Comparison of ENCODE assay signal across 12 cellular contexts in genomic region chr12:10558291-10558690, GRCh38.
"Had no signal": no experiment of that assay in that cellular context is flagged by ENCODE, and none has a peak within 500 bp of the region (broad histone marks: within the 10 kb centered on the region; RNA-seq: fewer than 3 reads in every experiment).

No MANE protein-coding gene starts in this region.

- DNase-seq: activated CD4-positive, alpha-beta T cell treated with anti-CD3 and anti-CD28 coated beads, Interleukin-2, amount 10 ng/mL, durations not matched to agents 7 days and 5 days; activated CD4-positive, CD25-positive, alpha-beta regulatory T cell; heart right ventricle; naive thymus-derived CD4-positive, alpha-beta T cell; substantia nigra; transverse colon had no signal

- H3K27ac ChIP-seq: gastroesophageal sphincter, transverse colon, vagina had no signal

- H3K4me1 Mint-ChIP-seq: stimulated activated memory B cell treated with anti-CD40 and anti-IgM and Interleukin-4, amounts not matched to agents 10 μg/mL and 1 μg/mL and 100 μg/mL, for 72 hours had no signal

- H3K27me3 ChIP-seq: gastroesophageal sphincter, transverse colon, vagina had no signal

- H3K9me3 Mint-ChIP-seq: activated T-helper 1 cell treated with anti-CD3 and anti-CD28 coated beads, Interleukin-12 subunit alpha, Interleukin-12 subunit beta, Interleukin-2, Interleukin-4 antibody, amounts not matched to agents 30 ng/mL and 10 ng/mL and 1 ng/mL, durations not matched to agents 14 hours and 24 hours and 36 hours had no signal

- H3K9me3 ChIP-seq: gastroesophageal sphincter, heart right ventricle, transverse colon, vagina had no signal

- H3K4me3 ChIP-seq: gastroesophageal sphincter, transverse colon, vagina had no signal

- H3K36me3 Mint-ChIP-seq: stimulated activated memory B cell treated with anti-CD40 and anti-IgM and Interleukin-4, amounts not matched to agents 10 μg/mL and 1 μg/mL and 100 μg/mL, for 72 hours had no signal

- ATAC-seq: gastroesophageal sphincter; heart right ventricle; naive thymus-derived CD4-positive, alpha-beta T cell; stimulated activated memory B cell treated with anti-CD40 and anti-IgM and Interleukin-4, amounts not matched to agents 10 μg/mL and 1 μg/mL and 100 μg/mL, for 72 hours had no signal

- H3K36me3 ChIP-seq: gastroesophageal sphincter, heart right ventricle, transverse colon, vagina had no signal

- H3K27ac Mint-ChIP-seq: activated CD4-positive, alpha-beta T cell treated with anti-CD3 and anti-CD28 coated beads, Interleukin-2, amount 10 ng/mL, durations not matched to agents 7 days and 5 days; activated T-helper 1 cell treated with anti-CD3 and anti-CD28 coated beads, Interleukin-12 subunit alpha, Interleukin-12 subunit beta, Interleukin-2, Interleukin-4 antibody, amounts not matched to agents 30 ng/mL and 10 ng/mL and 1 ng/mL, durations not matched to agents 14 hours and 24 hours and 36 hours; stimulated activated memory B cell treated with anti-CD40 and anti-IgM and Interleukin-4, amounts not matched to agents 10 μg/mL and 1 μg/mL and 100 μg/mL, for 72 hours had no signal

- H3K4me1 ChIP-seq: gastroesophageal sphincter, heart right ventricle, transverse colon, vagina had no signal

- H3K4me3 Mint-ChIP-seq: activated CD4-positive, alpha-beta T cell treated with anti-CD3 and anti-CD28 coated beads, Interleukin-2, amount 10 ng/mL, durations not matched to agents 7 days and 5 days; activated T-helper 1 cell treated with anti-CD3 and anti-CD28 coated beads, Interleukin-12 subunit alpha, Interleukin-12 subunit beta, Interleukin-2, Interleukin-4 antibody, amounts not matched to agents 30 ng/mL and 10 ng/mL and 1 ng/mL, durations not matched to agents 14 hours and 24 hours and 36 hours; stimulated activated memory B cell treated with anti-CD40 and anti-IgM and Interleukin-4, amounts not matched to agents 10 μg/mL and 1 μg/mL and 100 μg/mL, for 72 hours had no signal

- FAIRE-seq: astrocyte, bronchial epithelial cell had no signal
